In genomic region chr2:113175736-113176695, GRCh38 we compare ENCODE assay signal across 11 cellular contexts. TPM values are rescaled to one million over a fixed set of nuclear protein-coding genes. Genes with fewer than 3 reads are reported as not detected.
DNase-seq lines count a peak whose midpoint lies in the region; ATAC-seq and TF ChIP-seq lines count a peak whose summit lies in the region.
"Had no signal": no experiment of that assay in that cellular context is flagged by ENCODE, and none has a peak within 500 bp of the region (broad histone marks: within the 10 kb centered on the region; RNA-seq: fewer than 3 reads in every experiment).

No MANE protein-coding gene starts in this region.

- POLR2A ChIA-PET in activated B cell treated with CpG ODN at 0.5 μM for 24 hours (lab: Charles Lee) = interaction anchor here (0.6 to 5.4 kb wide), 14 partner anchors 16 to 1121 kb away, joined by 3 to 88 read pairs (median 6); no protein-coding TSS in a partner anchor

- H3K36me3 Mint-ChIP-seq in activated B cell treated with CpG ODN at 0.5 μM for 24 hours (ENCODE audit: low read depth) = peaks cover 53% of the 10 kb centered on the region
- H3K36me3 Mint-ChIP-seq in memory B cell = peaks cover 13% of the 10 kb centered on the region
- no peaks in the 10 kb centered on the region for H3K36me3 Mint-ChIP-seq in HFFc6 (ENCODE audit: low read depth)

- H3K4me1 Mint-ChIP-seq in activated B cell treated with CpG ODN at 0.5 μM for 24 hours (peaks cover 94% of the 10 kb centered on the region), memory B cell (peaks cover 56% of the 10 kb centered on the region), HFFc6 (ENCODE audit: low read depth) (no peaks in the 10 kb centered on the region)

- H3K27ac ChIP-seq in upper lobe of right lung = no peak overlapping the region
- H3K27ac ChIP-seq: prostate gland, VCaP had no signal

- no peak for TF ChIP-seq CTCF in activated B cell treated with CpG ODN at 0.5 μM for 24 hours (IDR thresholded peaks at IDR 0.05)
- no peak for TF ChIP-seq CTCF in upper lobe of right lung (IDR thresholded peaks at IDR 0.05)
- TF ChIP-seq CTCF in HFFc6 (IDR thresholded peaks at IDR 0.05) = no peak

- peak; percentile 12 for ATAC-seq in activated B cell treated with CpG ODN at 0.5 μM for 24 hours (ENCODE audit: low read depth)
- peak; percentile 62 for ATAC-seq in memory B cell (ENCODE audit: low read depth)
- no peak for ATAC-seq in upper lobe of right lung

- H3K27ac Mint-ChIP-seq in activated B cell treated with CpG ODN at 0.5 μM for 24 hours (peak overlapping the region; percentile 91), memory B cell (peak overlapping the region; percentile 89), HFFc6 (no peak overlapping the region)

- peaks cover 2% of the 10 kb centered on the region for H3K27me3 Mint-ChIP-seq in activated B cell treated with CpG ODN at 0.5 μM for 24 hours
- no peaks in the 10 kb centered on the region for H3K27me3 Mint-ChIP-seq in memory B cell
- H3K27me3 Mint-ChIP-seq in HFFc6 (ENCODE audit: insufficient read depth) = peaks cover 13% of the 10 kb centered on the region; the same call in 1 of the 2 replicates

- intact Hi-C loops in activated B cell treated with CpG ODN at 0.5 μM for 24 hours (cut with micrococcal nuclease) (loop anchor here (1.0 to 10.0 kb wide), 6 partner anchors 19 to 1121 kb away; partner anchors contain the start of gene TMEM87B), upper lobe of right lung (cut with DNase I) (no loop called here)

- H3K4me3 Mint-ChIP-seq in activated B cell treated with CpG ODN at 0.5 μM for 24 hours = peak overlapping the region; percentile 87
- peak overlapping the region; percentile 82 for H3K4me3 Mint-ChIP-seq in memory B cell
- H3K4me3 Mint-ChIP-seq in HFFc6 = no peak overlapping the region

- CTCF ChIA-PET in activated B cell treated with CpG ODN at 0.5 μM for 24 hours (lab: Charles Lee) = interaction anchor here (3.2 to 5.8 kb wide), 2 partner anchors 23 to 38 kb away, joined by 39 to 120 read pairs; no protein-coding TSS in a partner anchor

- DNase-seq in stimulated activated CD4-positive, alpha-beta T cell treated with anti-CD3 and anti-CD28 coated beads, Interleukin-15, amount 100 ng/mL, for 24 hours = peak; percentile 51
- DNase-seq in stimulated activated CD4-positive, alpha-beta T cell treated with anti-CD3 and anti-CD28 coated beads, Interleukin-12 subunit alpha, Interleukin-12 subunit beta, amount 100 ng/mL, for 4 hours = no peak
- DNase-seq in activated B cell treated with CpG ODN at 0.5 μM for 24 hours (peak; percentile 39), memory B cell (ENCODE audit: low spot score in 2 of 2) (peak; percentile 54 to 58), upper lobe of right lung (no peak), HFFc6 (no peak), DMS153 treated with DMSO at 0.1 percent for 48 hours (lab: John Stamatoyannopoulos, UW; ENCODE audit: unreplicated experiment) (no peak), NCI-H2171 (lab: John Stamatoyannopoulos, UW) (no peak)
- DNase-seq: NCI-H1092 had no signal

- no peaks in the 10 kb centered on the region for H3K36me3 ChIP-seq in upper lobe of right lung
- H3K36me3 ChIP-seq: prostate gland had no signal

- H3K9me3 Mint-ChIP-seq in activated B cell treated with CpG ODN at 0.5 μM for 24 hours (peaks cover 4% of the 10 kb centered on the region), memory B cell (peaks cover 2% of the 10 kb centered on the region), HFFc6 (no peaks in the 10 kb centered on the region)

- H3K4me1 ChIP-seq in upper lobe of right lung = peaks cover 30% of the 10 kb centered on the region
- H3K4me1 ChIP-seq: prostate gland had no signal

- peak overlapping the region; percentile 43 for H3K4me3 ChIP-seq in upper lobe of right lung
- H3K4me3 ChIP-seq: prostate gland had no signal

- H3K27me3 ChIP-seq in upper lobe of right lung = no peaks in the 10 kb centered on the region

- no peaks in the 10 kb centered on the region for H3K9me3 ChIP-seq in upper lobe of right lung
- H3K9me3 ChIP-seq: prostate gland had no signal

RNA-seq across cellular contexts. Expression of gene PSD4, which starts 2.2 kb away (rescaled TPM):
- total RNA-seq in activated B cell treated with CpG ODN at 0.5 μM for 24 hours (161 and 182 TPM in 2 replicates), upper lobe of right lung (37.8 TPM)
- 1 to 10 TPM in 5 of 6 experiments, under 1 TPM in 1; 0.76 to 1.8 (median 1.1) TPM for total RNA-seq in HFFc6 (2021; fragmentation: NEBNext Ultra II Directional; extraction: Animal tissue kit (Norgen Biotek cat#: 25700))

RNA-seq across cellular contexts. Expression of gene IL1RN, which starts 48.6 kb away (rescaled TPM):
- total RNA-seq in activated B cell treated with CpG ODN at 0.5 μM for 24 hours = 0.32 TPM in 1 of 2 replicates, not detected in the other
- 41.7 TPM for total RNA-seq in upper lobe of right lung
- not detected for total RNA-seq in HFFc6 (2021; fragmentation: NEBNext Ultra II Directional; extraction: Animal tissue kit (Norgen Biotek cat#: 25700))

Comparison
In these comparisons a context has a peak if more than half of its experiments do, and no peak if none do; other contexts are left out.
1. DNase-seq: peak in stimulated activated CD4-positive, alpha-beta T cell treated with anti-CD3 and anti-CD28 coated beads, Interleukin-15, amount 100 ng/mL, for 24 hours (single experiment), activated B cell treated with CpG ODN at 0.5 μM for 24 hours (single experiment) and memory B cell (2 of 2); none in stimulated activated CD4-positive, alpha-beta T cell treated with anti-CD3 and anti-CD28 coated beads, Interleukin-12 subunit alpha, Interleukin-12 subunit beta, amount 100 ng/mL, for 4 hours (single experiment), upper lobe of right lung (single experiment), HFFc6 (single experiment), DMS153 treated with DMSO at 0.1 percent for 48 hours (single experiment) and NCI-H2171 (single experiment).
2. RNA of gene PSD4, which starts 2.2 kb away (total RNA-seq): 161 to 182 TPM in activated B cell treated with CpG ODN at 0.5 μM for 24 hours and 37.8 TPM in upper lobe of right lung (single experiment); 0.76 to 1.8 TPM in HFFc6; every median in the first group is over 10 times any median in the second.
3. RNA of gene IL1RN, which starts 48.6 kb away (total RNA-seq): 41.7 TPM in upper lobe of right lung (single experiment); 0.32 TPM in activated B cell treated with CpG ODN at 0.5 μM for 24 hours and not detected in HFFc6; every median in the first group is over 10 times any median in the second.